ENCODE assay signal across 2 cellular contexts in the genomic region with DNA sequence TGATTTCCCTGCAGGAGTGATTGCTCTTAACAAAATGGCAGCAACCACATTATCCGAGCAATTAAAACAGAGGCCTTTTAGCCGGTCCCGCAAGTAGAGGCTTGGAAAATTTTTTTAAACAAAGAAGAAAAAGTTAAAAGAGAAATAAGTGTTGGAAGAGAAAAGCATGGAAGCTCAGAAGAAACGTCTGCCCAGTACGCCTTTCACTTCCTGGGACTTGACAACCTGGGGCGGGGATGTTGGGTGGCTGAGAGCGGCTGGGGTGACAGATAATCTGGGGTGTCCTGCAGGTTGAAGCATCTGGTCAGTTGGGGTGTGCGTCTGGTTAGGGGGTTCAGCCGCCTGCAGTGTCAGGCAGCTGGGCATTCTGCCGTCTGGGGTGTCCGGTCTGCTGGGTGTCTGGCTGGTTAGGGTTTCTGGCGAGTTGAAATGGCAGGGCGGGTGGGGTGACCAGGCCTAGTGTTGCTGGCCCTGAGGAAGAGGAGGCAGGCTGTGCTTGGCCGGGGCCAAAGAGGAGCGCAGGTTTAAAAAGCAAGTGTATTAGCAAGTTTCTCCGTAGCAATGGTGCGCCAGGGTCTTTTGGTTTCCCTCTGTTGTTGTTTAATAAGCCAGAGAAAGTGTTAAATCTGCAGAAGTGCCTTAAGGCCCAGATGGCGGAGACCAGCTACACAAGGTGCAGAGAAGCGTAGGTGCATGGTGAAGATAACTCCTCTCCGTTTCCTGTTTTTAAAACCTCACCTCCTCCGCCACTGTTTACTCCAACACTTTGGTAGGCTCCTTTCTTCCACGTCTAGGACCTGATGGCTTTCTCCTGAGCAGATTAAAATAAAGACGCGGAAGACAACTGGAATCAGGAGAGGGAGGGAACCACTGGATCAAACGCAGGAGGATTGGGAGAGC.
TF ChIP-seq lines count a peak whose summit lies in the region.

No MANE protein-coding gene starts in this region.

TF ChIP-seq in SK-N-SH treated with all-trans-retinoic acid at 6 μM for 48 hours, 23 proteins besides CTCF, POLR2A, EP300 and RAD21 (continued from another document):
- no peak for TF ChIP-seq TSHZ2 (CRISPR knock-in tag; IDR thresholded peaks at IDR 0.05)
- TF ChIP-seq ZFP30 (CRISPR knock-in tag; IDR thresholded peaks at IDR 0.05) = no peak
- no peak for TF ChIP-seq GLIS3 (CRISPR knock-in tag; IDR thresholded peaks at IDR 0.05)
- TF ChIP-seq, protein P1, sequence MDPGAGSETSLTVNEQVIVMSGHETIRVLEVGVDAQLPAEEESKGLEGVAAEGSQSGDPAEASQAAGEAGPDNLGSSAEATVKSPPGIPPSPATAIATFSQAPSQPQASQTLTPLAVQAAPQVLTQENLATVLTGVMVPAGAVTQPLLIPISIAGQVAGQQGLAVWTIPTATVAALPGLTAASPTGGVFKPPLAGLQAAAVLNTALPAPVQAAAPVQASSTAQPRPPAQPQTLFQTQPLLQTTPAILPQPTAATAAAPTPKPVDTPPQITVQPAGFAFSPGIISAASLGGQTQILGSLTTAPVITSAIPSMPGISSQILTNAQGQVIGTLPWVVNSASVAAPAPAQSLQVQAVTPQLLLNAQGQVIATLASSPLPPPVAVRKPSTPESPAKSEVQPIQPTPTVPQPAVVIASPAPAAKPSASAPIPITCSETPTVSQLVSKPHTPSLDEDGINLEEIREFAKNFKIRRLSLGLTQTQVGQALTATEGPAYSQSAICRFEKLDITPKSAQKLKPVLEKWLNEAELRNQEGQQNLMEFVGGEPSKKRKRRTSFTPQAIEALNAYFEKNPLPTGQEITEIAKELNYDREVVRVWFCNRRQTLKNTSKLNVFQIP (CRISPR knock-in tag; IDR thresholded peaks at IDR 0.05; ENCODE audit: borderline replicate concordance, low read depth) = no peak
- TF ChIP-seq TCF4 (CRISPR knock-in tag; IDR thresholded peaks at IDR 0.05; ENCODE audit: borderline replicate concordance) = no peak
- no peak for TF ChIP-seq SNAI2 (CRISPR knock-in tag; IDR thresholded peaks at IDR 0.05)
- TF ChIP-seq, protein P2, sequence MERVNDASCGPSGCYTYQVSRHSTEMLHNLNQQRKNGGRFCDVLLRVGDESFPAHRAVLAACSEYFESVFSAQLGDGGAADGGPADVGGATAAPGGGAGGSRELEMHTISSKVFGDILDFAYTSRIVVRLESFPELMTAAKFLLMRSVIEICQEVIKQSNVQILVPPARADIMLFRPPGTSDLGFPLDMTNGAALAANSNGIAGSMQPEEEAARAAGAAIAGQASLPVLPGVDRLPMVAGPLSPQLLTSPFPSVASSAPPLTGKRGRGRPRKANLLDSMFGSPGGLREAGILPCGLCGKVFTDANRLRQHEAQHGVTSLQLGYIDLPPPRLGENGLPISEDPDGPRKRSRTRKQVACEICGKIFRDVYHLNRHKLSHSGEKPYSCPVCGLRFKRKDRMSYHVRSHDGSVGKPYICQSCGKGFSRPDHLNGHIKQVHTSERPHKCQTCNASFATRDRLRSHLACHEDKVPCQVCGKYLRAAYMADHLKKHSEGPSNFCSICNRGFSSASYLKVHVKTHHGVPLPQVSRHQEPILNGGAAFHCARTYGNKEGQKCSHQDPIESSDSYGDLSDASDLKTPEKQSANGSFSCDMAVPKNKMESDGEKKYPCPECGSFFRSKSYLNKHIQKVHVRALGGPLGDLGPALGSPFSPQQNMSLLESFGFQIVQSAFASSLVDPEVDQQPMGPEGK (CRISPR knock-in tag; IDR thresholded peaks at IDR 0.05; ENCODE audit: borderline replicate concordance) = no peak
- no peak for TF ChIP-seq ZNF565 (CRISPR knock-in tag; conservative IDR thresholded peaks at IDR 0.05; ENCODE audit: low read depth)
- no peak for TF ChIP-seq ISL1 (CRISPR knock-in tag; IDR thresholded peaks at IDR 0.05)
- no peak for TF ChIP-seq PPARA (CRISPR knock-in tag; IDR thresholded peaks at IDR 0.05; ENCODE audit: borderline replicate concordance)
- TF ChIP-seq ZNF70 (CRISPR knock-in tag; IDR thresholded peaks at IDR 0.05) = no peak
- TF ChIP-seq ARNTL (CRISPR knock-in tag; IDR thresholded peaks at IDR 0.05; ENCODE audit: borderline replicate concordance, low read depth) = no peak
- TF ChIP-seq, protein P3, sequence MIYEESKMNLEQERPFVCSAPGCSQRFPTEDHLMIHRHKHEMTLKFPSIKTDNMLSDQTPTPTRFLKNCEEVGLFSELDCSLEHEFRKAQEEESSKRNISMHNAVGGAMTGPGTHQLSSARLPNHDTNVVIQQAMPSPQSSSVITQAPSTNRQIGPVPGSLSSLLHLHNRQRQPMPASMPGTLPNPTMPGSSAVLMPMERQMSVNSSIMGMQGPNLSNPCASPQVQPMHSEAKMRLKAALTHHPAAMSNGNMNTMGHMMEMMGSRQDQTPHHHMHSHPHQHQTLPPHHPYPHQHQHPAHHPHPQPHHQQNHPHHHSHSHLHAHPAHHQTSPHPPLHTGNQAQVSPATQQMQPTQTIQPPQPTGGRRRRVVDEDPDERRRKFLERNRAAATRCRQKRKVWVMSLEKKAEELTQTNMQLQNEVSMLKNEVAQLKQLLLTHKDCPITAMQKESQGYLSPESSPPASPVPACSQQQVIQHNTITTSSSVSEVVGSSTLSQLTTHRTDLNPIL (CRISPR knock-in tag; IDR thresholded peaks at IDR 0.05; ENCODE audit: low read depth) = no peak
- TF ChIP-seq CSRNP3 (CRISPR knock-in tag; IDR thresholded peaks at IDR 0.05) = no peak

TF ChIP-seq in GM23338, 12 proteins besides CTCF, POLR2A, EP300 and RAD21 (continued from another document):
- TF ChIP-seq, protein P4, sequence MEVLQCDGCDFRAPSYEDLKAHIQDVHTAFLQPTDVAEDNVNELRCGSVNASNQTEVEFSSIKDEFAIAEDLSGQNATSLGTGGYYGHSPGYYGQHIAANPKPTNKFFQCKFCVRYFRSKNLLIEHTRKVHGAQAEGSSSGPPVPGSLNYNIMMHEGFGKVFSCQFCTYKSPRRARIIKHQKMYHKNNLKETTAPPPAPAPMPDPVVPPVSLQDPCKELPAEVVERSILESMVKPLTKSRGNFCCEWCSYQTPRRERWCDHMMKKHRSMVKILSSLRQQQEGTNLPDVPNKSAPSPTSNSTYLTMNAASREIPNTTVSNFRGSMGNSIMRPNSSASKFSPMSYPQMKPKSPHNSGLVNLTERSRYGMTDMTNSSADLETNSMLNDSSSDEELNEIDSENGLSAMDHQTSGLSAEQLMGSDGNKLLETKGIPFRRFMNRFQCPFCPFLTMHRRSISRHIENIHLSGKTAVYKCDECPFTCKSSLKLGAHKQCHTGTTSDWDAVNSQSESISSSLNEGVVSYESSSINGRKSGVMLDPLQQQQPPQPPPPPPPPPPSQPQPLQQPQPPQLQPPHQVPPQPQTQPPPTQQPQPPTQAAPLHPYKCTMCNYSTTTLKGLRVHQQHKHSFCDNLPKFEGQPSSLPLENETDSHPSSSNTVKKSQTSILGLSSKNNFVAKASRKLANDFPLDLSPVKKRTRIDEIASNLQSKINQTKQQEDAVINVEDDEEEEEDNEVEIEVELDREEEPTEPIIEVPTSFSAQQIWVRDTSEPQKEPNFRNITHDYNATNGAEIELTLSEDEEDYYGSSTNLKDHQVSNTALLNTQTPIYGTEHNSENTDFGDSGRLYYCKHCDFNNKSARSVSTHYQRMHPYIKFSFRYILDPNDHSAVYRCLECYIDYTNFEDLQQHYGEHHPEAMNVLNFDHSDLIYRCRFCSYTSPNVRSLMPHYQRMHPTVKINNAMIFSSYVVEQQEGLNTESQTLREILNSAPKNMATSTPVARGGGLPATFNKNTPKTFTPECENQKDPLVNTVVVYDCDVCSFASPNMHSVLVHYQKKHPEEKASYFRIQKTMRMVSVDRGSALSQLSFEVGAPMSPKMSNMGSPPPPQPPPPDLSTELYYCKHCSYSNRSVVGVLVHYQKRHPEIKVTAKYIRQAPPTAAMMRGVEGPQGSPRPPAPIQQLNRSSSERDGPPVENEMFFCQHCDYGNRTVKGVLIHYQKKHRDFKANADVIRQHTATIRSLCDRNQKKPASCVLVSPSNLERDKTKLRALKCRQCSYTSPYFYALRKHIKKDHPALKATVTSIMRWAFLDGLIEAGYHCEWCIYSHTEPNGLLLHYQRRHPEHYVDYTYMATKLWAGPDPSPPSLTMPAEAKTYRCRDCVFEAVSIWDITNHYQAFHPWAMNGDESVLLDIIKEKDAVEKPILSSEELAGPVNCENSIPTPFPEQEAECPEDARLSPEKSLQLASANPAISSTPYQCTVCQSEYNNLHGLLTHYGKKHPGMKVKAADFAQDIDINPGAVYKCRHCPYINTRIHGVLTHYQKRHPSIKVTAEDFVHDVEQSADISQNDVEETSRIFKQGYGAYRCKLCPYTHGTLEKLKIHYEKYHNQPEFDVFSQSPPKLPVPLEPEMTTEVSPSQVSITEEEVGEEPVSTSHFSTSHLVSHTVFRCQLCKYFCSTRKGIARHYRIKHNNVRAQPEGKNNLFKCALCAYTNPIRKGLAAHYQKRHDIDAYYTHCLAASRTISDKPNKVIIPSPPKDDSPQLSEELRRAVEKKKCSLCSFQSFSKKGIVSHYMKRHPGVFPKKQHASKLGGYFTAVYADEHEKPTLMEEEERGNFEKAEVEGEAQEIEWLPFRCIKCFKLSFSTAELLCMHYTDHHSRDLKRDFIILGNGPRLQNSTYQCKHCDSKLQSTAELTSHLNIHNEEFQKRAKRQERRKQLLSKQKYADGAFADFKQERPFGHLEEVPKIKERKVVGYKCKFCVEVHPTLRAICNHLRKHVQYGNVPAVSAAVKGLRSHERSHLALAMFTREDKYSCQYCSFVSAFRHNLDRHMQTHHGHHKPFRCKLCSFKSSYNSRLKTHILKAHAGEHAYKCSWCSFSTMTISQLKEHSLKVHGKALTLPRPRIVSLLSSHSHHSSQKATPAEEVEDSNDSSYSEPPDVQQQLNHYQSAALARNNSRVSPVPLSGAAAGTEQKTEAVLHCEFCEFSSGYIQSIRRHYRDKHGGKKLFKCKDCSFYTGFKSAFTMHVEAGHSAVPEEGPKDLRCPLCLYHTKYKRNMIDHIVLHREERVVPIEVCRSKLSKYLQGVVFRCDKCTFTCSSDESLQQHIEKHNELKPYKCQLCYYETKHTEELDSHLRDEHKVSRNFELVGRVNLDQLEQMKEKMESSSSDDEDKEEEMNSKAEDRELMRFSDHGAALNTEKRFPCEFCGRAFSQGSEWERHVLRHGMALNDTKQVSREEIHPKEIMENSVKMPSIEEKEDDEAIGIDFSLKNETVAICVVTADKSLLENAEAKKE (CRISPR knock-in tag; IDR thresholded peaks at IDR 0.05) = no peak
